Comparison of ENCODE assay signal across 19 cellular contexts in genomic region chr17:66413564-66414520, GRCh38.
A peak's percentile ranks its signal among the peaks of the same experiment; 100 is the strongest.
DNase-seq lines count a peak whose midpoint lies in the region; ATAC-seq, FAIRE-seq and TF ChIP-seq lines count a peak whose summit lies in the region.
"Had no signal": no experiment of that assay in that cellular context is flagged by ENCODE, and none has a peak within 500 bp of the region (broad histone marks: within the 10 kb centered on the region; RNA-seq: fewer than 3 reads in every experiment).

No MANE protein-coding gene starts in this region.

- H3K4me1 ChIP-seq in HepG2 (ENCODE audit: insufficient read depth, low read length) (peaks cover 82% of the 10 kb centered on the region), right lobe of liver (peaks cover 0 to 50% (median 20%) of the 10 kb centered on the region in 4 donors), OCI-LY1 (ENCODE audit: insufficient read depth, low read length, severe bottlenecking) (peaks cover 72% of the 10 kb centered on the region), vagina (no peaks in the 10 kb centered on the region)
- H3K4me1 ChIP-seq: ascending aorta had no signal

- WGBS in HepG2 (ENCODE audit: low lambda C conversion rate): 73% methylated on average over 13 of the region's 13 CpGs
- WGBS in right lobe of liver (ENCODE audit: insufficient coverage, low coverage, low lambda C conversion rate, missing lambda C conversion rate): 54% methylated on average over 9 of the region's 13 CpGs

- ATAC-seq in HepG2: no peak
- no peak for ATAC-seq in right lobe of liver
- ATAC-seq: HCT116, left ventricle myocardium superior, sciatic nerve had no signal

- TF ChIP-seq CTCF in HepG2 (CRISPR knock-in tag; IDR thresholded peaks at IDR 0.05) (no peak), right lobe of liver (IDR thresholded peaks at IDR 0.05) (no peak), OCI-LY1 (IDR thresholded peaks at IDR 0.05; ENCODE audit: low read length) (no peak), fibroblast of villous mesenchyme (IDR thresholded peaks at IDR 0.05; ENCODE audit: insufficient read depth, low read depth, low read length) (no peak), vagina (IDR thresholded peaks at IDR 0.05) (no peak)

- peaks cover 51% of the 10 kb centered on the region for H3K79me2 ChIP-seq in HepG2 (ENCODE audit: insufficient read depth, low read length)
- peaks cover 13% of the 10 kb centered on the region; the same call in 1 of the 2 replicates for H3K79me2 ChIP-seq in OCI-LY1 (ENCODE audit: insufficient read depth, low read length)

- no peak for TF ChIP-seq RAD21 in HepG2 (CRISPR knock-in tag; IDR thresholded peaks at IDR 0.05)

- in situ Hi-C loops in HepG2 (cut with HindIII; ENCODE audit: extremely low pct_ligation_motif_present, low pct_unique_long_range_greater_than_20kb): loop anchor here (10.0 kb wide), 1 partner anchor 109 kb away; the partner anchor contains the start of gene PRKCA

- no peak overlapping the region for H2AFZ ChIP-seq in HepG2 (ENCODE audit: low read length)
- no peak overlapping the region for H2AFZ ChIP-seq in OCI-LY1 (ENCODE audit: low read length)

- TF ChIP-seq EP300 in HepG2 (IDR thresholded peaks at IDR 0.05; ENCODE audit: low read depth in 2 of 2, low read length in 2 of 2) (no peak), HepG2 (CRISPR knock-in tag; IDR thresholded peaks at IDR 0.05; ENCODE audit: borderline replicate concordance) (no peak)

- H3K9me3 ChIP-seq in HepG2 (ENCODE audit: low read length): no peaks in the 10 kb centered on the region
- H3K9me3 ChIP-seq in right lobe of liver: no peaks in the 10 kb centered on the region
- H3K9me3 ChIP-seq in OCI-LY1 (ENCODE audit: low read length): no peaks in the 10 kb centered on the region
- no peaks in the 10 kb centered on the region for H3K9me3 ChIP-seq in vagina
- H3K9me3 ChIP-seq: ascending aorta had no signal

- POLR2A ChIA-PET in HepG2 (lab: Yijun Ruan, JAX): interaction anchor here (0.5 to 2.5 kb wide), 3 partner anchors 110 to 179 kb away, joined by 4 to 17 read pairs (median 4); no protein-coding TSS in a partner anchor

- H3K9ac ChIP-seq in HepG2 (ENCODE audit: insufficient read depth, low read depth, low read length) (0 out of 2 replicates have a peak overlapping the region, but pooled peaks have one; percentile 8), OCI-LY1 (ENCODE audit: low read length) (peak overlapping the region; percentile 8; the same call in 1 of the 2 replicates)

- H3K27me3 ChIP-seq in HepG2 (ENCODE audit: control insufficient read depth in 1 of 2, insufficient read depth in 2 of 2, low read length in 2 of 2) (no peaks in the 10 kb centered on the region), right lobe of liver (no peaks in the 10 kb centered on the region), OCI-LY1 (ENCODE audit: insufficient read depth, low read length) (no peaks in the 10 kb centered on the region), vagina (no peaks in the 10 kb centered on the region)
- H3K27me3 ChIP-seq: ascending aorta had no signal

- TF ChIP-seq POLR2A in HepG2 (IDR thresholded peaks at IDR 0.05; ENCODE audit: insufficient read depth in 1 of 2, low read depth in 2 of 2, low read length in 2 of 2) (no peak), right lobe of liver (IDR thresholded peaks at IDR 0.05) (no peak), vagina (IDR thresholded peaks at IDR 0.05) (no peak)

- DNase-seq in HepG2 (ENCODE audit: low spot score) (no peak), right lobe of liver (no peak), fibroblast of villous mesenchyme (ENCODE audit: low read depth) (peak; percentile 43), DMS 273 treated with DMSO at 0.1 percent for 48 hours (lab: John Stamatoyannopoulos, UW) (no peak), activated gamma-delta T cell treated with Interleukin-2 at 50 U/mL for 16 hours (no peak), vagina (ENCODE audit: extremely low spot score in 2 of 2) (no peak)
- DNase-seq: activated CD4-positive, alpha-beta T cell treated with anti-CD3 and anti-CD28 coated beads for 4 hours; activated CD8-positive, alpha-beta memory T cell treated with anti-CD3 and anti-CD28 coated beads, Interleukin-2, amount 50 U/mL, for 4 hours; activated naive CD4-positive, alpha-beta T cell; central memory CD4-positive, alpha-beta T cell; head of caudate nucleus; Karpas-422; left ventricle myocardium superior; stimulated activated CD4-positive, alpha-beta T cell treated with anti-CD3 and anti-CD28 coated beads, Interleukin-15, amount 100 ng/mL, for 24 hours had no signal

- H3K9me2 ChIP-seq in OCI-LY1 (ENCODE audit: low read depth, low read length): no peaks in the 10 kb centered on the region

- H3K36me3 ChIP-seq in HepG2 (replicated peaks in 1 of 2; ENCODE audit: control insufficient read depth in 1 of 2, insufficient read depth in 2 of 2, low read length in 2 of 2) (no peaks in the 10 kb centered on the region), right lobe of liver (no peaks in the 10 kb centered on the region), OCI-LY1 (ENCODE audit: insufficient read depth, low read length) (no peaks in the 10 kb centered on the region), vagina (no peaks in the 10 kb centered on the region)
- H3K36me3 ChIP-seq: ascending aorta had no signal

- no peak for FAIRE-seq in HepG2 (lab: Jason Lieb, UNC)
- FAIRE-seq: TTC549 had no signal

- no TSS peak for BruUV-seq in HepG2 (replicated peaks; lab: Mats Ljungman, UMichigan)

- H4K20me1 ChIP-seq in HepG2 (ENCODE audit: insufficient read depth, low read length) (no peaks in the 10 kb centered on the region), OCI-LY1 (ENCODE audit: insufficient read depth, low read length) (no peaks in the 10 kb centered on the region)

- no peaks in the 10 kb centered on the region for H3F3A ChIP-seq in OCI-LY1 (ENCODE audit: insufficient read depth, low read length)

- H3K27ac ChIP-seq in HepG2 (ENCODE audit: extremely low read length, insufficient read depth, low read length): peak overlapping the region; percentile 83
- H3K27ac ChIP-seq in right lobe of liver: peak overlapping the region in 1 of 3 donors; percentile 27
- H3K27ac ChIP-seq in OCI-LY1 (ENCODE audit: low read depth, low read length, poor library complexity, severe bottlenecking): peak overlapping the region; percentile 92
- H3K27ac ChIP-seq in vagina: no peak overlapping the region
- H3K27ac ChIP-seq: ascending aorta had no signal

- H3K4me2 ChIP-seq in HepG2 (ENCODE audit: low read depth, low read length): peak overlapping the region; percentile 65
- H3K4me2 ChIP-seq in OCI-LY1 (ENCODE audit: low read length): peak overlapping the region; percentile 51

- CTCF ChIA-PET in HepG2 (lab: Yijun Ruan, JAX; ENCODE audit: low intra/inter-chr PET ratio, low total read pairs): no interaction called here

- H3K4me3 ChIP-seq in HepG2 (replicated peaks in 1 of 3; ENCODE audit: insufficient read depth in 1 of 3, low read depth in 2 of 3, low read length in 3 of 3) (no peak overlapping the region), right lobe of liver (no peak overlapping the region), OCI-LY1 (ENCODE audit: low read depth, low read length, poor library complexity, severe bottlenecking) (peak overlapping the region; percentile 7), fibroblast of villous mesenchyme (ENCODE audit: low read depth, low read length) (no peak overlapping the region), vagina (no peak overlapping the region)
- H3K4me3 ChIP-seq: ascending aorta had no signal

- intact Hi-C loops in HepG2 (cut with micrococcal nuclease; ENCODE audit: unreplicated experiment) (loop anchor here (2.0 kb wide), 1 partner anchor 109 kb away; no protein-coding TSS in a partner anchor), right lobe of liver (cut with DNase I) (no loop called here), vagina (cut with DNase I) (no loop called here)

TF ChIP-seq in HepG2, 621 proteins besides CTCF, POLR2A, EP300 and RAD21 (continues in another document):
- TF ChIP-seq HDAC1 (CRISPR knock-in tag; IDR thresholded peaks at IDR 0.05): 0 out of 2 replicates have a peak, but pooled peaks have one; percentile 30
- no peak for TF ChIP-seq STAT5B (CRISPR knock-in tag; IDR thresholded peaks at IDR 0.05)
- peak; percentile 52; the same call in 1 of the 2 replicates for TF ChIP-seq GFI1 (CRISPR knock-in tag; IDR thresholded peaks at IDR 0.05; ENCODE audit: borderline replicate concordance)
- TF ChIP-seq ZNF513 (CRISPR knock-in tag; conservative IDR thresholded peaks at IDR 0.05): no peak
- no peak for TF ChIP-seq CREB1 (IDR thresholded peaks at IDR 0.05)
- TF ChIP-seq CREB1 (CRISPR knock-in tag; IDR thresholded peaks at IDR 0.05): peak; percentile 45; the same call in 1 of the 2 replicates
- TF ChIP-seq KMT2A (CRISPR knock-in tag; IDR thresholded peaks at IDR 0.05): no peak
- no peak for TF ChIP-seq NCOR1 (IDR thresholded peaks at IDR 0.05; ENCODE audit: borderline replicate concordance, low read length)
- no peak for TF ChIP-seq FOSL2 (CRISPR knock-in tag; IDR thresholded peaks at IDR 0.05)
- no peak for TF ChIP-seq NFIC (IDR thresholded peaks at IDR 0.05; ENCODE audit: low read length)
- TF ChIP-seq, protein P1, sequence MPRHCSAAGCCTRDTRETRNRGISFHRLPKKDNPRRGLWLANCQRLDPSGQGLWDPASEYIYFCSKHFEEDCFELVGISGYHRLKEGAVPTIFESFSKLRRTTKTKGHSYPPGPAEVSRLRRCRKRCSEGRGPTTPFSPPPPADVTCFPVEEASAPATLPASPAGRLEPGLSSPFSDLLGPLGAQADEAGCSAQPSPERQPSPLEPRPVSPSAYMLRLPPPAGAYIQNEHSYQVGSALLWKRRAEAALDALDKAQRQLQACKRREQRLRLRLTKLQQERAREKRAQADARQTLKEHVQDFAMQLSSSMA (CRISPR knock-in tag; IDR thresholded peaks at IDR 0.05): peak; percentile 68; the same call in 1 of the 2 replicates
- TF ChIP-seq DMAP1 (CRISPR knock-in tag; IDR thresholded peaks at IDR 0.05): 0 out of 2 replicates have a peak, but pooled peaks have one; percentile 18
- TF ChIP-seq ZMYM4 (CRISPR knock-in tag; IDR thresholded peaks at IDR 0.05): 0 out of 2 replicates have a peak, but pooled peaks have one; percentile 8
- TF ChIP-seq ZNF766 (CRISPR knock-in tag; IDR thresholded peaks at IDR 0.05; ENCODE audit: borderline replicate concordance): no peak
